In the genomic region with DNA sequence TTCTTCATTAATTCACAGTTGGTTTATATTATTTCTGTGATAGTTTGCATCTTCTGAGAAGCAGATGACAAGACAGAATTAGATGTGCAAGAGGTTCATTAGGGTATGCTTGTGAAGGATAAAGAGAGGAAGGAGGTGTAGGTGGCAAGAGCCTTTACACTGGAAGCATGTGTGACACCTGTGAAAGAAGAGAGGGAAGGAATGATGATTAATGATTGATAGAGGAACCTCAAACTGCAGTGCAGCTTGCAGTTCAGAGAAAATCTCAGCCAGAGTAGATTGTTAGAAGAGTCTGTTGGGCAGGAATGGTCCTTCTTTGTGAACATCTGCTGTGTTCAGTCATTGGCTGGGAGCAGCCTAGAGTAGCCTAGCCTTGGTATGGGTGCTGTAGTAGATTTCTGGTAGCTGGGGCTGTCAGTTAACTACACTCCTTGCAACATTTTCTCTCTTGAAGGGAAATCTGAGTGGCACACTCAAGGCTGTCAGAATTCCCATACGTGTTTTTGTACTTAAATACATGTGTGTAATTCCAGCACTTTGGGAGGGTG, we compare ENCODE assay signal across 19 cellular contexts. TPM values are rescaled to one million over a fixed set of nuclear protein-coding genes. Genes with fewer than 3 reads are reported as not detected.
DNase-seq lines count a peak whose midpoint lies in the region; ATAC-seq, FAIRE-seq and TF ChIP-seq lines count a peak whose summit lies in the region.
"Had no signal": no experiment of that assay in that cellular context is flagged by ENCODE, and none has a peak within 500 bp of the region (broad histone marks: within the 10 kb centered on the region; RNA-seq: fewer than 3 reads in every experiment).

No MANE protein-coding gene starts in this region.

- no TSS peak for BruUV-seq in Panc1 (replicated peaks; lab: Mats Ljungman, UMichigan)

- ATAC-seq in activated naive CD8-positive, alpha-beta T cell treated with anti-CD3 and anti-CD28 coated beads, Interleukin-2, amount 50 U/mL, for 24 hours: no peak
- 0 out of 2 replicates have a peak, but pooled peaks have one; percentile 42 for ATAC-seq in Panc1

- no peak overlapping the region for H3K4me3 ChIP-seq in Panc1 (ENCODE audit: low read depth in 2 of 2, low read length in 2 of 2)

- H3K4me1 Mint-ChIP-seq in activated naive CD8-positive, alpha-beta T cell (ENCODE audit: low read depth): peaks cover 44% of the 10 kb centered on the region
- peaks cover 40% of the 10 kb centered on the region for H3K4me1 Mint-ChIP-seq in activated naive CD8-positive, alpha-beta T cell treated with anti-CD3 and anti-CD28 coated beads, Interleukin-2, amount 50 U/mL, for 24 hours

- no peaks in the 10 kb centered on the region for H3K9me3 ChIP-seq in Panc1 (ENCODE audit: control insufficient read depth, insufficient read depth, low read depth, low read length)
- H3K9me3 ChIP-seq: Caco-2 had no signal

- no peaks in the 10 kb centered on the region for H3K9me3 Mint-ChIP-seq in activated naive CD8-positive, alpha-beta T cell (ENCODE audit: low read depth)
- no peaks in the 10 kb centered on the region for H3K9me3 Mint-ChIP-seq in activated naive CD8-positive, alpha-beta T cell treated with anti-CD3 and anti-CD28 coated beads, Interleukin-2, amount 50 U/mL, for 24 hours

- no peaks in the 10 kb centered on the region for H3K27me3 Mint-ChIP-seq in activated naive CD8-positive, alpha-beta T cell
- no peaks in the 10 kb centered on the region for H3K27me3 Mint-ChIP-seq in activated naive CD8-positive, alpha-beta T cell treated with anti-CD3 and anti-CD28 coated beads, Interleukin-2, amount 50 U/mL, for 24 hours

- no peak for TF ChIP-seq CTCF in Panc1 (IDR thresholded peaks at IDR 0.05)
- TF ChIP-seq CTCF in D721Med (IDR thresholded peaks at IDR 0.05; ENCODE audit: insufficient read depth, missing control alignments): no peak

- DNase-seq in activated naive CD8-positive, alpha-beta T cell treated with anti-CD3 and anti-CD28 coated beads, Interleukin-2, amount 50 U/mL, for 24 hours: no peak
- no peak for DNase-seq in Panc1 (ENCODE audit: low read depth, low spot score)
- DNase-seq in kidney tubule cell (ENCODE audit: low spot score): peak; percentile 30
- DNase-seq in stimulated activated CD4-positive, alpha-beta T cell treated with anti-CD3 and anti-CD28 coated beads, Interleukin-15, amount 100 ng/mL, for 24 hours: no peak
- no peak for DNase-seq in D721Med (ENCODE audit: insufficient read length, low spot score)
- DNase-seq in NCI-H1417 treated with DMSO at 0.1 percent for 48 hours (lab: John Stamatoyannopoulos, UW): no peak
- DNase-seq in activated naive CD4-positive, alpha-beta T cell treated with Interleukin-2 at 50 U/mL for 16 hours: no peak
- DNase-seq: DMS79 treated with DMSO at 0.1 percent for 48 hours, GDM1, Kasumi-1, NCI-H1417, NCI-H2029, NCI-H2171 treated with DMSO at 0.1 percent for 48 hours, NCI-H510A, NCI-H82, SIG-M5 had no signal

- H3K27me3 ChIP-seq in Panc1 (ENCODE audit: control insufficient read depth, insufficient read depth, low read length): no peaks in the 10 kb centered on the region

- in situ Hi-C loops in Panc1 (cut with HindIII; ENCODE audit: low pct_unique_long_range_greater_than_20kb, low sequenced_read_pairs): no loop called here

- peaks cover 21% of the 10 kb centered on the region for H3K4me1 ChIP-seq in Panc1 (ENCODE audit: control insufficient read depth, insufficient read depth, low read length)

- POLR2A ChIA-PET in Panc1 (lab: Charles Lee): no interaction called here

- FAIRE-seq in D721Med (lab: Jason Lieb, UNC): no peak
- FAIRE-seq: RCC 7860 had no signal

- peak overlapping the region; percentile 5 for H3K27ac Mint-ChIP-seq in activated naive CD8-positive, alpha-beta T cell
- no peak overlapping the region for H3K27ac Mint-ChIP-seq in activated naive CD8-positive, alpha-beta T cell treated with anti-CD3 and anti-CD28 coated beads, Interleukin-2, amount 50 U/mL, for 24 hours

- H3K27ac ChIP-seq in Panc1 (ENCODE audit: low read length): no peak overlapping the region

- CTCF ChIA-PET in Panc1 (lab: Charles Lee): interaction anchor here (1.2 kb wide), 1 partner anchor 17 kb away, joined by 5 read pairs; no protein-coding TSS in a partner anchor

- peaks cover 9% of the 10 kb centered on the region for H3K36me3 Mint-ChIP-seq in activated naive CD8-positive, alpha-beta T cell
- H3K36me3 Mint-ChIP-seq in activated naive CD8-positive, alpha-beta T cell treated with anti-CD3 and anti-CD28 coated beads, Interleukin-2, amount 50 U/mL, for 24 hours (ENCODE audit: low read depth): peaks cover 9% of the 10 kb centered on the region

- intact Hi-C loops in Panc1 (cut with micrococcal nuclease; ENCODE audit: unreplicated experiment): no loop called here

- no peaks in the 10 kb centered on the region for H3K36me3 ChIP-seq in Panc1 (ENCODE audit: control insufficient read depth, insufficient read depth, low read length)

- peak overlapping the region; percentile 22 for H3K4me3 Mint-ChIP-seq in activated naive CD8-positive, alpha-beta T cell
- H3K4me3 Mint-ChIP-seq in activated naive CD8-positive, alpha-beta T cell treated with anti-CD3 and anti-CD28 coated beads, Interleukin-2, amount 50 U/mL, for 24 hours: no peak overlapping the region

RNA-seq across cellular contexts. Expression of a gene that starts 9.0 kb away (rescaled TPM):
- 27.1 TPM for total RNA-seq in Panc1 (2021; ENCODE audit: unreplicated experiment)
- 12.8 TPM for polyA plus RNA-seq in Panc1 (2012; ENCODE audit: insufficient read length)
